In the genomic region with DNA sequence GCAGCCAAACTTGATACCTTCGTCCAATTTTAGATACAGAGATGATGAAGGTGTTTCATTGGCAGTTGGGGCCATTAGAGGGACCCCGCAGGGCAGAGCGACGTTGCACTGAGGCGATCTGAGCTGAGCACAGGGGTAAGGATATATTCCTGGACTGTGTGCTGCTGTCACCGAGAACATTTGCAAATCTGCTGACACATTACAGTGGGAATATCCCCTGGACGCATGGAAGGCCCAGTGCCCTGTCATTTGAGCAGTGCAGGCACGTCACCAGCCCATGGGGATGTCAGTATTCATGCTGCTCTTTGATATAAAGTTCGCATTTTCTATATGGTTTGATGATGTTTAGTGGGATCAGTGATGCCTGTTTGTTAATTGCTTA, we compare ENCODE assay signal across 8 cellular contexts. TPM values are rescaled to one million over a fixed set of nuclear protein-coding genes. Genes with fewer than 3 reads are reported as not detected.
A peak's percentile ranks its signal among the peaks of the same experiment; 100 is the strongest.
DNase-seq lines count a peak whose midpoint lies in the region; ATAC-seq and TF ChIP-seq lines count a peak whose summit lies in the region.

No MANE protein-coding gene starts in this region.

- DNase-seq in AG09309 (ENCODE audit: low read depth) (no peak), GM23338 (ENCODE audit: low spot score) (no peak), activated B cell treated with CpG ODN at 0.5 μM for 24 hours (no peak), left lung (no peak), HAP-1 (ENCODE audit: low spot score in 2 of 2) (no peak), CD1c-positive myeloid dendritic cell (ENCODE audit: extremely low spot score) (no peak), left colon (no peak)

- peak; percentile 34; the same call in 2 of the 3 replicates for ATAC-seq in GM23338
- no peak for ATAC-seq in activated B cell treated with CpG ODN at 0.5 μM for 24 hours (ENCODE audit: low read depth)
- peak; percentile 9 for ATAC-seq in left lung
- no peak for ATAC-seq in HG03378 (IDR thresholded peaks at IDR 0.05; ENCODE audit: unreplicated experiment)
- no peak for ATAC-seq in left colon

- no peaks in the 10 kb centered on the region for H3F3A ChIP-seq in GM23338 (replicated peaks; ENCODE audit: low read depth)

- H3K27ac ChIP-seq in GM23338 (ENCODE audit: low read depth): no peak overlapping the region
- no peak overlapping the region for H3K27ac ChIP-seq in left lung

- H3K27ac Mint-ChIP-seq in GM23338 (0 out of 2 replicates have a peak overlapping the region, but pooled peaks have one; percentile 30), activated B cell treated with CpG ODN at 0.5 μM for 24 hours (no peak overlapping the region)

- H3K4me2 ChIP-seq in GM23338: no peak overlapping the region

- CTCF ChIA-PET in activated B cell treated with CpG ODN at 0.5 μM for 24 hours (lab: Charles Lee): interaction anchor here (1.1 to 5.7 kb wide), 4 partner anchors 9 to 1644 kb away, joined by 3 to 52 read pairs (median 14); no protein-coding TSS in a partner anchor

- in situ Hi-C loops in HAP-1 (cut with MboI; ENCODE audit: low sequenced_read_pairs): loop anchor here (10.0 kb wide), 1 partner anchor 1637 kb away; no protein-coding TSS in a partner anchor

- POLR2A ChIA-PET in activated B cell treated with CpG ODN at 0.5 μM for 24 hours (lab: Charles Lee): interaction anchor here (1.6 kb wide), 1 partner anchor 11 kb away, joined by 7 read pairs; the partner anchor contains the start of gene MMADHC

- H3K4me3 ChIP-seq in AG09309 (ENCODE audit: control insufficient read depth, low read depth, low read length) (peak overlapping the region; percentile 8; the same call in 1 of the 2 replicates), GM23338 (no peak overlapping the region), left lung (no peak overlapping the region), HAP-1 (no peak overlapping the region)

- no peak overlapping the region for H3K4me3 Mint-ChIP-seq in GM23338
- H3K4me3 Mint-ChIP-seq in activated B cell treated with CpG ODN at 0.5 μM for 24 hours: peak overlapping the region; percentile 3

- H3K9me3 Mint-ChIP-seq in GM23338: peaks cover 13% of the 10 kb centered on the region
- H3K9me3 Mint-ChIP-seq in activated B cell treated with CpG ODN at 0.5 μM for 24 hours: peaks cover 7% of the 10 kb centered on the region

- H3K9me3 ChIP-seq in left lung (no peaks in the 10 kb centered on the region), HAP-1 (no peaks in the 10 kb centered on the region)

- H3K27me3 Mint-ChIP-seq in GM23338 (ENCODE audit: insufficient read depth, low read depth, poor library complexity) (peaks cover 2% of the 10 kb centered on the region), activated B cell treated with CpG ODN at 0.5 μM for 24 hours (peaks cover 5% of the 10 kb centered on the region)

- H2AFZ ChIP-seq in GM23338: 0 out of 2 replicates have a peak overlapping the region, but pooled peaks have one; percentile 13

- H3K79me2 ChIP-seq in GM23338 (replicated peaks; ENCODE audit: insufficient read depth): no peaks in the 10 kb centered on the region

- TF ChIP-seq CTCF in AG09309 (IDR thresholded peaks at IDR 0.05; ENCODE audit: control insufficient read depth, insufficient read depth, low read depth, low read length, missing control alignments) (no peak), GM23338 (conservative IDR thresholded peaks at IDR 0.05; ENCODE audit: low read depth in 2 of 2) (no peak), activated B cell treated with CpG ODN at 0.5 μM for 24 hours (IDR thresholded peaks at IDR 0.05) (no peak), left lung (IDR thresholded peaks at IDR 0.05) (no peak)

- H3K9me2 ChIP-seq in GM23338 (ENCODE audit: insufficient read depth): no peaks in the 10 kb centered on the region

- H3K36me3 ChIP-seq in GM23338 (ENCODE audit: insufficient read depth) (no peaks in the 10 kb centered on the region), left lung (no peaks in the 10 kb centered on the region), HAP-1 (replicated peaks) (no peaks in the 10 kb centered on the region)

- peaks cover 5% of the 10 kb centered on the region; the same call in 2 of the 3 replicates for H3K36me3 Mint-ChIP-seq in GM23338 (ENCODE audit: low read depth)
- H3K36me3 Mint-ChIP-seq in activated B cell treated with CpG ODN at 0.5 μM for 24 hours (ENCODE audit: low read depth): no peaks in the 10 kb centered on the region

- H3K4me1 ChIP-seq in GM23338 (ENCODE audit: insufficient read depth): peaks cover 8% of the 10 kb centered on the region; the same call in 1 of the 2 replicates
- H3K4me1 ChIP-seq in left lung: peaks cover 0 to 2% of the 10 kb centered on the region in 2 donors
- peaks cover 24% of the 10 kb centered on the region for H3K4me1 ChIP-seq in HAP-1

- intact Hi-C loops in activated B cell treated with CpG ODN at 0.5 μM for 24 hours (cut with micrococcal nuclease): loop anchor here (2.0 to 5.0 kb wide), 2 partner anchors 1014 to 1839 kb away; no protein-coding TSS in a partner anchor
- intact Hi-C loops in left lung (cut with DNase I): loop anchor here in 1 of 2 donors (10.0 kb wide), 1 partner anchor 887 kb away; the partner anchor contains the start of gene RND3
- intact Hi-C loops in left colon (cut with DNase I, micrococcal nuclease): loop anchor here in 1 of 2 donors (5.0 kb wide), 3 partner anchors 894 to 1639 kb away; no protein-coding TSS in a partner anchor

- H3K4me1 Mint-ChIP-seq in GM23338: peaks cover 18% of the 10 kb centered on the region; the same call in 2 of the 3 replicates
- peaks cover 8% of the 10 kb centered on the region for H3K4me1 Mint-ChIP-seq in activated B cell treated with CpG ODN at 0.5 μM for 24 hours

- H3K27me3 ChIP-seq in GM23338 (ENCODE audit: insufficient read depth): no peaks in the 10 kb centered on the region
- H3K27me3 ChIP-seq in left lung: no peaks in the 10 kb centered on the region
- H3K27me3 ChIP-seq in HAP-1 (ENCODE audit: low read depth): no peaks in the 10 kb centered on the region

- no peaks in the 10 kb centered on the region for H4K20me1 ChIP-seq in GM23338 (replicated peaks; ENCODE audit: insufficient read depth)

TF ChIP-seq in GM23338, 12 proteins besides CTCF, POLR2A, EP300 and RAD21 (continues in another document):
- TF ChIP-seq EZH2 (IDR thresholded peaks at IDR 0.05; ENCODE audit: low read depth, unreplicated experiment): no peak
- TF ChIP-seq, protein P1, sequence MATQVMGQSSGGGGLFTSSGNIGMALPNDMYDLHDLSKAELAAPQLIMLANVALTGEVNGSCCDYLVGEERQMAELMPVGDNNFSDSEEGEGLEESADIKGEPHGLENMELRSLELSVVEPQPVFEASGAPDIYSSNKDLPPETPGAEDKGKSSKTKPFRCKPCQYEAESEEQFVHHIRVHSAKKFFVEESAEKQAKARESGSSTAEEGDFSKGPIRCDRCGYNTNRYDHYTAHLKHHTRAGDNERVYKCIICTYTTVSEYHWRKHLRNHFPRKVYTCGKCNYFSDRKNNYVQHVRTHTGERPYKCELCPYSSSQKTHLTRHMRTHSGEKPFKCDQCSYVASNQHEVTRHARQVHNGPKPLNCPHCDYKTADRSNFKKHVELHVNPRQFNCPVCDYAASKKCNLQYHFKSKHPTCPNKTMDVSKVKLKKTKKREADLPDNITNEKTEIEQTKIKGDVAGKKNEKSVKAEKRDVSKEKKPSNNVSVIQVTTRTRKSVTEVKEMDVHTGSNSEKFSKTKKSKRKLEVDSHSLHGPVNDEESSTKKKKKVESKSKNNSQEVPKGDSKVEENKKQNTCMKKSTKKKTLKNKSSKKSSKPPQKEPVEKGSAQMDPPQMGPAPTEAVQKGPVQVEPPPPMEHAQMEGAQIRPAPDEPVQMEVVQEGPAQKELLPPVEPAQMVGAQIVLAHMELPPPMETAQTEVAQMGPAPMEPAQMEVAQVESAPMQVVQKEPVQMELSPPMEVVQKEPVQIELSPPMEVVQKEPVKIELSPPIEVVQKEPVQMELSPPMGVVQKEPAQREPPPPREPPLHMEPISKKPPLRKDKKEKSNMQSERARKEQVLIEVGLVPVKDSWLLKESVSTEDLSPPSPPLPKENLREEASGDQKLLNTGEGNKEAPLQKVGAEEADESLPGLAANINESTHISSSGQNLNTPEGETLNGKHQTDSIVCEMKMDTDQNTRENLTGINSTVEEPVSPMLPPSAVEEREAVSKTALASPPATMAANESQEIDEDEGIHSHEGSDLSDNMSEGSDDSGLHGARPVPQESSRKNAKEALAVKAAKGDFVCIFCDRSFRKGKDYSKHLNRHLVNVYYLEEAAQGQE (IDR thresholded peaks at IDR 0.05; ENCODE audit: unreplicated experiment): no peak
- no peak for TF ChIP-seq POLR2AphosphoS5 (IDR thresholded peaks at IDR 0.05; ENCODE audit: low read depth)
- no peak for TF ChIP-seq JUNB (IDR thresholded peaks at IDR 0.05; ENCODE audit: unreplicated experiment)
- TF ChIP-seq EZH2phosphoT487 (IDR thresholded peaks at IDR 0.05; ENCODE audit: unreplicated experiment): no peak

RNA-seq across cellular contexts. Expression of gene MMADHC, which starts 10.4 kb away (rescaled TPM):
- 135 and 147 TPM in 2 replicates for total RNA-seq in GM23338 (2014; rRNA removed; shearing (Covaris generic))
- polyA plus RNA-seq in GM23338 (2016; fragmentation: Nextera tagmentation; extraction: Ambion mirVana): 137 and 163 TPM in 2 replicates
- total RNA-seq in activated B cell treated with CpG ODN at 0.5 μM for 24 hours (69.6 and 72.0 TPM in 2 replicates), left lung (10 to 100 TPM; 80.1 to 90.2 TPM), left colon (100 to 1,000 TPM in 1 of 2 donors, 10 to 100 TPM in 1; 76.7 to 100 TPM)

Comparison
In these comparisons a context has a peak if more than half of its experiments do, and no peak if none do; other contexts are left out.
1. ATAC-seq: peak in GM23338 (single experiment) and left lung (single experiment); none in activated B cell treated with CpG ODN at 0.5 μM for 24 hours (single experiment), HG03378 (single experiment) and left colon (single experiment).